ENCODE assay signal across 14 cellular contexts in the genomic region with DNA sequence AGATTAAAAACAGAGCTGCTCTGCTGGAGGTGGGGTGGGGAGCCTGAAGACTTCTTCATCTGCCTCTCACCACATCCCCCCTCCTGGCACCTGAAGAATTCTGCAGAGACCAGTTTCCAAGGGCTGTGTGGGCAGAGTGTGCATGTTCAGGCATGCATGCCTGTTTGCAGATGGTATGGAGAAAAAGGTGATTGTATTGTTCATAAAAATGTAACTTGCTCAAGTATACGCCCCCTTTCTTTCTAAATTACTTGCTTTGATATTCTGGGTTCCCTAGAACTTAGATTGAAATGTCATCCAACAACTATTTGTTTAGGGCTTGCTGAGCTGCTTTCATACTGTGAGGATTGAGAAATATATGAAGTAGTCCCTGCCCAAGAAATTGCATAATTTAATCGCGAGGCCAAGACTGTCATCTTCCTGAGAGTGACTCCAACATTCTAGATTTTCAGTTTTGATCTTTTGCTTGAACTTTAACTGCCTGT.
A peak's percentile ranks its signal among the peaks of the same experiment; 100 is the strongest.
DNase-seq lines count a peak whose midpoint lies in the region; ATAC-seq, FAIRE-seq and TF ChIP-seq lines count a peak whose summit lies in the region.
"Had no signal": no experiment of that assay in that cellular context is flagged by ENCODE, and none has a peak within 500 bp of the region (broad histone marks: within the 10 kb centered on the region; RNA-seq: fewer than 3 reads in every experiment).

No MANE protein-coding gene starts in this region.

- intact Hi-C loops in left ventricle myocardium superior (cut with micrococcal nuclease) = no loop called here
- intact Hi-C loops in heart left ventricle (cut with DNase I) = no loop called here
- intact Hi-C loops in posterior cingulate gyrus (cut with DNase I) = no loop called here

- no peaks in the 10 kb centered on the region for H3K9me3 ChIP-seq in heart left ventricle
- H3K9me3 ChIP-seq: HAP-1, stomach had no signal

- H3K27me3 ChIP-seq in heart left ventricle = no peaks in the 10 kb centered on the region
- H3K27me3 ChIP-seq: stomach had no signal

- ATAC-seq in left ventricle myocardium superior (peak; percentile 37), heart left ventricle (no peak), HG02759 (IDR thresholded peaks at IDR 0.05; ENCODE audit: unreplicated experiment) (no peak)

- no peak for TF ChIP-seq POLR2A in heart left ventricle (IDR thresholded peaks at IDR 0.05)

- H3K4me3 ChIP-seq in heart left ventricle (no peak overlapping the region), fibroblast of villous mesenchyme (ENCODE audit: low read depth, low read length) (no peak overlapping the region)
- H3K4me3 ChIP-seq: HAP-1, stomach had no signal

- WGBS in heart left ventricle, 4 donors = 85 to 88% (median 86%) methylated on average over 3 of the region's 3 CpGs

- no peak for FAIRE-seq in urothelium cell line (lab: Jason Lieb, UNC)
- FAIRE-seq: small intestine had no signal

- no peaks in the 10 kb centered on the region for H3K36me3 ChIP-seq in heart left ventricle
- H3K36me3 ChIP-seq: HAP-1, stomach had no signal

- no peak overlapping the region for H3K27ac ChIP-seq in heart left ventricle
- H3K27ac ChIP-seq: stomach, VCaP had no signal

- H3K4me1 ChIP-seq in heart left ventricle = no peaks in the 10 kb centered on the region
- H3K4me1 ChIP-seq: HAP-1, stomach had no signal

- TF ChIP-seq CTCF in heart left ventricle (IDR thresholded peaks at IDR 0.05) (no peak), fibroblast of villous mesenchyme (IDR thresholded peaks at IDR 0.05; ENCODE audit: insufficient read depth, low read depth, low read length) (no peak)

- no peak for DNase-seq in left ventricle myocardium superior
- no peak for DNase-seq in heart left ventricle
- peak; percentile 67 to 73 for DNase-seq in NOMO-1 (lab: John Stamatoyannopoulos, UW; ENCODE audit: unreplicated experiment in 2 of 2)
- DNase-seq in fibroblast of villous mesenchyme (ENCODE audit: low read depth) = peak; percentile 51
- peak; percentile 39 for DNase-seq in urothelium cell line (ENCODE audit: low spot score)
- DNase-seq in posterior cingulate gyrus = no peak
- DNase-seq in amniotic stem cell (lab: John Stamatoyannopoulos, UW) = no peak
- DNase-seq: activated naive CD4-positive, alpha-beta T cell treated with anti-CD3 and anti-CD28 coated beads for 36 hours; CD4-positive, CD25-positive, alpha-beta regulatory T cell; small intestine; stomach had no signal

Comparison
In these comparisons a context has a peak if more than half of its experiments do, and no peak if none do; other contexts are left out.
1. DNase-seq: peak in NOMO-1 (2 of 2), fibroblast of villous mesenchyme (single experiment) and urothelium cell line (single experiment); none in left ventricle myocardium superior (single experiment), heart left ventricle (0 of 5), posterior cingulate gyrus (0 of 10) and amniotic stem cell (single experiment).